1 cellular context compared by ENCODE assay signal in genomic region chr18:56565596-56566355, GRCh38.
TF ChIP-seq lines count a peak whose summit lies in the region.

No MANE protein-coding gene starts in this region.

TF ChIP-seq in HepG2, 621 proteins besides CTCF, POLR2A, EP300 and RAD21 (continued from another document and continues in another):
- TF ChIP-seq ZNF225 (CRISPR knock-in tag; IDR thresholded peaks at IDR 0.05) (no peak), ZNF576 (CRISPR knock-in tag; IDR thresholded peaks at IDR 0.05) (no peak), ETS1 (CRISPR knock-in tag; IDR thresholded peaks at IDR 0.05) (no peak), GZF1 (CRISPR knock-in tag; IDR thresholded peaks at IDR 0.05) (no peak), ZNF83 (CRISPR knock-in tag; IDR thresholded peaks at IDR 0.05; ENCODE audit: borderline replicate concordance) (no peak), TERF1 (CRISPR knock-in tag; IDR thresholded peaks at IDR 0.05) (no peak), GRHL1 (CRISPR knock-in tag; conservative IDR thresholded peaks at IDR 0.05) (no peak), SIN3B (IDR thresholded peaks at IDR 0.05; ENCODE audit: low read length) (no peak), ZMYM4 (CRISPR knock-in tag; IDR thresholded peaks at IDR 0.05) (no peak), ZFP36L1 (CRISPR knock-in tag; IDR thresholded peaks at IDR 0.05) (no peak), GLMP (CRISPR knock-in tag; IDR thresholded peaks at IDR 0.05; ENCODE audit: borderline replicate concordance) (no peak), ZNF484 (CRISPR knock-in tag; IDR thresholded peaks at IDR 0.05; ENCODE audit: borderline replicate concordance, low read depth) (no peak), ZNF550 (CRISPR knock-in tag; IDR thresholded peaks at IDR 0.05; ENCODE audit: borderline replicate concordance) (no peak), EHMT2 (IDR thresholded peaks at IDR 0.05; ENCODE audit: borderline replicate concordance, low read depth, low read length) (no peak), ZNF577 (CRISPR knock-in tag; IDR thresholded peaks at IDR 0.05; ENCODE audit: borderline replicate concordance, low read depth) (no peak), CENPX (CRISPR knock-in tag; IDR thresholded peaks at IDR 0.05) (no peak), ZMYM3 (CRISPR knock-in tag; IDR thresholded peaks at IDR 0.05) (no peak), ZNF230 (CRISPR knock-in tag; IDR thresholded peaks at IDR 0.05) (no peak), ZNF281 (CRISPR knock-in tag; IDR thresholded peaks at IDR 0.05; ENCODE audit: borderline replicate concordance) (no peak), E2F1 (CRISPR knock-in tag; IDR thresholded peaks at IDR 0.05) (no peak), ZNF792 (CRISPR knock-in tag; IDR thresholded peaks at IDR 0.05) (no peak), ARID5B (CRISPR knock-in tag; IDR thresholded peaks at IDR 0.05) (peak; percentile 40; the same call in 1 of the 2 replicates), ZKSCAN8 (CRISPR knock-in tag; IDR thresholded peaks at IDR 0.05; ENCODE audit: borderline replicate concordance) (no peak), RFXANK (CRISPR knock-in tag; IDR thresholded peaks at IDR 0.05) (no peak), PAXIP1 (CRISPR knock-in tag; conservative IDR thresholded peaks at IDR 0.05) (peak; percentile 51), ZNF546 (CRISPR knock-in tag; conservative IDR thresholded peaks at IDR 0.05) (no peak), ZBED4 (CRISPR knock-in tag; IDR thresholded peaks at IDR 0.05; ENCODE audit: borderline replicate concordance) (no peak), ZNF3 (CRISPR knock-in tag; IDR thresholded peaks at IDR 0.05) (no peak), ZNF260 (CRISPR knock-in tag; IDR thresholded peaks at IDR 0.05; ENCODE audit: borderline replicate concordance, low read depth) (no peak)
